In genomic region chr17:50080827-50081226, GRCh38 we compare ENCODE assay signal across 20 cellular contexts. TPM values are rescaled to one million over a fixed set of nuclear protein-coding genes. Genes with fewer than 3 reads are reported as not detected.
A peak's percentile ranks its signal among the peaks of the same experiment; 100 is the strongest.
DNase-seq lines count a peak whose midpoint lies in the region; ATAC-seq and TF ChIP-seq lines count a peak whose summit lies in the region.
"Had no signal": no experiment of that assay in that cellular context is flagged by ENCODE, and none has a peak within 500 bp of the region (broad histone marks: within the 10 kb centered on the region; RNA-seq: fewer than 3 reads in every experiment).

No MANE protein-coding gene starts in this region.

- H3K4me2 ChIP-seq in smooth muscle cell, result no peak overlapping the region
- H3K4me2 ChIP-seq: BLaER1 had no signal

- DNase-seq in NAMALWA (ENCODE audit: low spot score) (peak; percentile 44), left cardiac atrium (no peak), thoracic aorta (ENCODE audit: low spot score) (no peak), smooth muscle cell (lab: John Stamatoyannopoulos, UW; ENCODE audit: unreplicated experiment) (no peak), retina (no peak)
- no peak for DNase-seq in activated naive CD4-positive, alpha-beta T cell (lab: John Stamatoyannopoulos, UW)
- DNase-seq: activated CD4-positive, alpha-beta T cell treated with anti-CD3 and anti-CD28 coated beads, Interleukin-2, amount 50 U/mL, for 1 hour; anterior cingulate cortex; GF-D8; HCEC 1CT; MG63; NCI-H2029 treated with DMSO at 0.1 percent for 48 hours; ovary; PC-3; trophoblast cell had no signal

- H4K20me1 ChIP-seq in smooth muscle cell (ENCODE audit: low read depth), result no peaks in the 10 kb centered on the region
- H4K20me1 ChIP-seq: BLaER1 had no signal

- H3K27me3 ChIP-seq in thoracic aorta (replicated peaks; ENCODE audit: insufficient read depth) (no peaks in the 10 kb centered on the region), smooth muscle cell (ENCODE audit: low read depth) (no peaks in the 10 kb centered on the region)
- H3K27me3 ChIP-seq: BLaER1, MG63, ovary had no signal

- H3K79me2 ChIP-seq in smooth muscle cell (ENCODE audit: low read depth), result no peaks in the 10 kb centered on the region

- H3K4me3 ChIP-seq in thoracic aorta, result no peak overlapping the region
- no peak overlapping the region for H3K4me3 ChIP-seq in smooth muscle cell
- H3K4me3 ChIP-seq: BLaER1, MG63, ovary, skin epidermis had no signal

- H3K27ac ChIP-seq in thoracic aorta (peak overlapping the region in 1 of 2 donors; percentile 15), smooth muscle cell (ENCODE audit: low read depth) (no peak overlapping the region)
- H3K27ac ChIP-seq: BLaER1, ovary had no signal

- H3K36me3 ChIP-seq in thoracic aorta (peaks cover 58% of the 10 kb centered on the region), smooth muscle cell (ENCODE audit: low read depth) (no peaks in the 10 kb centered on the region)
- H3K36me3 ChIP-seq: BLaER1 had no signal

- H3K9me3 ChIP-seq in thoracic aorta, result no peaks in the 10 kb centered on the region
- H3K9me3 ChIP-seq in smooth muscle cell (replicated peaks; ENCODE audit: low read depth), result no peaks in the 10 kb centered on the region
- H3K9me3 ChIP-seq: BLaER1, MG63, ovary had no signal

- H3K4me1 ChIP-seq in thoracic aorta (ENCODE audit: control insufficient read depth in 1 of 2, low read depth in 2 of 2) (peaks cover 4 to 15% of the 10 kb centered on the region in 2 donors), smooth muscle cell (ENCODE audit: low read depth) (no peaks in the 10 kb centered on the region)
- H3K4me1 ChIP-seq: BLaER1 had no signal

- WGBS in smooth muscle cell (ENCODE audit: low lambda C conversion rate), result 97% methylated on average over 7 of the region's 7 CpGs

- TF ChIP-seq CTCF in thoracic aorta (IDR thresholded peaks at IDR 0.05), result no peak
- no peak for TF ChIP-seq CTCF in smooth muscle cell (IDR thresholded peaks at IDR 0.05; ENCODE audit: borderline replicate concordance, insufficient read depth, poor library complexity, severe bottlenecking)

- H2AFZ ChIP-seq in smooth muscle cell (ENCODE audit: low read depth), result no peak overlapping the region

- H3F3A ChIP-seq in smooth muscle cell (ENCODE audit: low read depth), result no peaks in the 10 kb centered on the region

- peak; percentile 58 for ATAC-seq in GM19035 (IDR thresholded peaks at IDR 0.05; ENCODE audit: unreplicated experiment)
- ATAC-seq in left cardiac atrium, result peak; percentile 39 to 57
- peak; percentile 9 for ATAC-seq in thoracic aorta (ENCODE audit: insufficient number of reproducible peaks, low FRiP score, low read depth)
- ATAC-seq: SK-N-SH treated with all-trans-retinoic acid at 6 μM for 48 hours had no signal

- intact Hi-C loops in left cardiac atrium (cut with DNase I), result no loop called here

- H3K9ac ChIP-seq in smooth muscle cell (ENCODE audit: low read depth), result no peak overlapping the region
- H3K9ac ChIP-seq: BLaER1 had no signal

RNA-seq across cellular contexts. Expression of gene PDK2, which starts 14.3 kb away (rescaled TPM):
- total RNA-seq in left cardiac atrium, result 100 to 1,000 TPM; 156 to 203 TPM
- total RNA-seq in thoracic aorta, result 10 to 100 TPM; 35.5 to 74.9 TPM
- 21.7 and 28.2 TPM in 2 replicates for total RNA-seq in smooth muscle cell
- polyA plus RNA-seq in smooth muscle cell, result 34.3 and 36.5 TPM in 2 replicates

RNA-seq across cellular contexts. Expression of gene ITGA3, which starts 24.9 kb away (rescaled TPM):
- 10 to 100 TPM; 26.5 to 35.9 TPM for total RNA-seq in left cardiac atrium
- total RNA-seq in thoracic aorta, result 100 to 1,000 TPM; 197 to 260 TPM
- 44.7 and 77.9 TPM in 2 replicates for total RNA-seq in smooth muscle cell
- polyA plus RNA-seq in smooth muscle cell, result 30.0 and 70.4 TPM in 2 replicates

RNA-seq across cellular contexts. Expression of gene SAMD14, which starts 49.1 kb away (rescaled TPM):
- total RNA-seq in left cardiac atrium, result 1 to 10 TPM; 1.6 to 2.1 TPM
- 10 to 100 TPM in 1 of 2 donors, 1 to 10 TPM in 1; 9.7 to 11.5 TPM for total RNA-seq in thoracic aorta
- total RNA-seq in smooth muscle cell, result 6.3 and 39.1 TPM in 2 replicates
- polyA plus RNA-seq in smooth muscle cell, result 13.7 and 21.1 TPM in 2 replicates
- total RNA-seq: NCI-H460 had no signal
